Comparison of ENCODE assay signal across 16 cellular contexts in genomic region chr5:84385705-84386104, GRCh38. TPM values are rescaled to one million over a fixed set of nuclear protein-coding genes. Genes with fewer than 3 reads are reported as not detected.
A peak's percentile ranks its signal among the peaks of the same experiment; 100 is the strongest.
DNase-seq lines count a peak whose midpoint lies in the region; ATAC-seq and TF ChIP-seq lines count a peak whose summit lies in the region.
"Had no signal": no experiment of that assay in that cellular context is flagged by ENCODE, and none has a peak within 500 bp of the region (broad histone marks: within the 10 kb centered on the region; RNA-seq: fewer than 3 reads in every experiment).

No MANE protein-coding gene starts in this region.

- peak overlapping the region; percentile 93 for H3K4me3 ChIP-seq in H7 (ENCODE audit: insufficient read depth, low read depth, low read length)
- peak overlapping the region; percentile 83 for H3K4me3 ChIP-seq in astrocyte of the cerebellum (ENCODE audit: low read depth, low read length)
- H3K4me3 ChIP-seq in iPS-11a (ENCODE audit: low read depth, low read length) = peak overlapping the region; percentile 82
- peak overlapping the region; percentile 57 for H3K4me3 ChIP-seq in ovary

- peaks cover 1% of the 10 kb centered on the region; the same call in 1 of the 2 replicates for H3K36me3 ChIP-seq in H7 (replicated peaks; ENCODE audit: control insufficient read depth, insufficient read depth, low read length)
- no peaks in the 10 kb centered on the region for H3K36me3 ChIP-seq in ovary
- H3K36me3 ChIP-seq: heart left ventricle, vagina had no signal

- H3K27ac ChIP-seq in ovary = no peak overlapping the region
- H3K27ac ChIP-seq: parathyroid adenoma had no signal

- in situ Hi-C loops in astrocyte of the cerebellum (cut with HindIII; ENCODE audit: low sequenced_read_pairs) = no loop called here

- intact Hi-C loops in ovary (cut with DNase I) = no loop called here

- H3K4me1 ChIP-seq in ovary (ENCODE audit: insufficient read depth) = peaks cover 8% of the 10 kb centered on the region
- H3K4me1 ChIP-seq: parathyroid adenoma had no signal

- TF ChIP-seq CTCF in astrocyte of the cerebellum (IDR thresholded peaks at IDR 0.05; ENCODE audit: low read depth, low read length, missing control alignments) (no peak), ovary (IDR thresholded peaks at IDR 0.05) (no peak)

- 34 to 38% (median 35%) methylated on average over 2 of the region's 2 CpGs for WGBS in ovary, 3 donors

- H3K9me3 ChIP-seq in ovary = no peaks in the 10 kb centered on the region
- H3K9me3 ChIP-seq: heart left ventricle, vagina had no signal

- H3K27me3 ChIP-seq in H7 (ENCODE audit: control insufficient read depth, insufficient read depth, low read length) = peaks cover 3% of the 10 kb centered on the region; the same call in 1 of the 2 replicates
- H3K27me3 ChIP-seq in ovary = no peaks in the 10 kb centered on the region
- H3K27me3 ChIP-seq: vagina had no signal

- TF ChIP-seq EP300 in ovary (IDR thresholded peaks at IDR 0.05) = no peak

- no peak for TF ChIP-seq POLR2A in ovary (IDR thresholded peaks at IDR 0.05)

- ATAC-seq in HG03342 (IDR thresholded peaks at IDR 0.05; ENCODE audit: unreplicated experiment) (no peak), HG03039 (IDR thresholded peaks at IDR 0.05; ENCODE audit: unreplicated experiment) (no peak), HG02571 (IDR thresholded peaks at IDR 0.05; ENCODE audit: unreplicated experiment) (no peak)

- DNase-seq in H7 = no peak
- DNase-seq in astrocyte of the cerebellum (ENCODE audit: low read depth) = no peak
- no peak for DNase-seq in ovary
- no peak for DNase-seq in NOMO-1 treated with dmso at 0.1 percent for 144 hours (lab: John Stamatoyannopoulos, UW; ENCODE audit: unreplicated experiment)
- DNase-seq: activated CD4-positive, alpha-beta T cell treated with anti-CD3 and anti-CD28 coated beads, Interleukin-2, amount 50 U/mL, for 4 hours; DMS 273 treated with DMSO at 0.1 percent for 48 hours; heart left ventricle; NCI-H1105; NCI-H2227 treated with DMSO at 0.1 percent for 48 hours had no signal

RNA-seq across cellular contexts. Expression of gene EDIL3, which starts 1.0 kb away (rescaled TPM):
- total RNA-seq in H7 (2014; rRNA removed; shearing (Covaris generic)) = 46.0 and 71.3 TPM in 2 replicates
- total RNA-seq in ovary = 10 to 100 TPM in 2 of 7 donors, 1 to 10 TPM in 5; 5.9 to 21.0 (median 9.7) TPM
- 10 to 100 TPM in 1 of 2 donors, 1 to 10 TPM in 1; 8.9 to 41.5 TPM for polyA plus RNA-seq in ovary
- total RNA-seq: T-helper 2 cell treated with Interferon-gamma antibody and Interleukin-4, amounts not matched to agents 100 ng/mL and 5 ng/mL, for 36 hours had no signal
